Comparison of ENCODE assay signal across 8 cellular contexts in the genomic region with DNA sequence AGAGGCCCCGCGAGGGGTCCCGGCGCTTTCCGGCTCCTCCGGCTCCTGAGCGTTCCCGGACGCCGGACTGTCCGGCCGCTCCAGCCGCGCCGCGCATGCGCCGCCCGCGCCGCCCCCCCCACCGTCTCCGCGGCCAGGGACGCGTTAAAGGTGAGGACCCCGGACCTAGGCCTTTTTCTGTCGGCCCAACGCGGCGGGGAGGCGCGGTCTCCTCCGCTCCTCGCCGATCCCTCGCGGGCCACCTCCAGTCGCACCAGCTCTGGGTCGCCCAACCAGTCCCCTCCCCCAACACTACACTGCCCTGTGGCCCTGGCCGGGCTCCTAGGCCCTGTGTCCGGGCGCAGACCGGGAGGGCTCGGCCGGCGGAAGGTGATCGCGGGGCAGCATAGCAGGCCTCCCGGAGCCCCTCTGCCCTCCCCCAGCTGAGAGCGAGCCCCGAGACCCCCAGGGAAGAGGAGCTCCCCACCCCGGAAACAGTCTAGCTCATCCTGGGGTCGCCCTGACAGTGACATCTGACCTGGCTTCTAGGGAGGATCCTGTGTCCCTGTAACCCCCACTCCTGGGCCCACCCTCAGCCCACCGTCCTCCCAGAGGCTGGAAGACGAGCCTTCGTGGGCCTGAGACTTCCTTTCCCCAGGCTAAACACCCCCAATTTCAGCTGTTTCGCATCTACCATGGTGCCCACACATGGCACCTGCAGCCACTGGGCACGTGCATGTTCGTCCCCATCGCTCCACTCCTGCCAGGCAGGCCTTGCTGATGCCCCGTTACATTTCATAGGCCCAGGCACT. TPM values are rescaled to one million over a fixed set of nuclear protein-coding genes. Genes with fewer than 3 reads are reported as not detected.
DNase-seq lines count a peak whose midpoint lies in the region; ATAC-seq, FAIRE-seq and TF ChIP-seq lines count a peak whose summit lies in the region.

No MANE protein-coding gene starts in this region.

- peaks cover 3% of the 10 kb centered on the region for H3K36me3 ChIP-seq in cardiac muscle cell

- H3K4me1 ChIP-seq in cardiac muscle cell (ENCODE audit: low read depth): peaks cover 45% of the 10 kb centered on the region

- no peaks in the 10 kb centered on the region for H3K9me3 ChIP-seq in cardiac muscle cell (ENCODE audit: low read depth)

- no peak for FAIRE-seq in H54 (lab: Jason Lieb, UNC)

- H3K27ac Mint-ChIP-seq in activated naive CD8-positive, alpha-beta T cell treated with anti-CD3 and anti-CD28 coated beads for 36 hours: no peak overlapping the region

- DNase-seq in stimulated activated CD4-positive, alpha-beta T cell treated with anti-CD3 and anti-CD28 coated beads, Interleukin-15, amount 100 ng/mL, for 24 hours: peak; percentile 32
- DNase-seq in stimulated activated CD4-positive, alpha-beta T cell treated with anti-CD3 and anti-CD28 coated beads, Interleukin-2, amount 100 ng/mL, for 48 hours: no peak
- DNase-seq in H54 (ENCODE audit: insufficient read length, low spot score) (peak; percentile 93), LoVo (ENCODE audit: low spot score) (peak; percentile 81), cardiac muscle cell (ENCODE audit: low read depth in 1 of 2, low spot score in 1 of 2) (peak; percentile 79 to 91), omental fat pad (ENCODE audit: low spot score) (no peak), NCI-H345 treated with DMSO at 0.1 percent for 48 hours (lab: John Stamatoyannopoulos, UW; ENCODE audit: unreplicated experiment) (no peak)
- DNase-seq in activated naive CD8-positive, alpha-beta T cell treated with anti-CD3 and anti-CD28 coated beads for 36 hours: no peak

- peak overlapping the region; percentile 70 for H3K4me3 Mint-ChIP-seq in activated naive CD8-positive, alpha-beta T cell treated with anti-CD3 and anti-CD28 coated beads for 36 hours

- no peaks in the 10 kb centered on the region for H3K9me3 Mint-ChIP-seq in activated naive CD8-positive, alpha-beta T cell treated with anti-CD3 and anti-CD28 coated beads for 36 hours

- peak overlapping the region; percentile 88 for H3K27ac ChIP-seq in cardiac muscle cell

- ATAC-seq in omental fat pad (ENCODE audit: low FRiP score): peak; percentile 60

- TF ChIP-seq POLR2A in H54 (IDR thresholded peaks at IDR 0.05; ENCODE audit: low read depth, low read length): peak; percentile 55

- peaks cover 3% of the 10 kb centered on the region for H3K4me1 Mint-ChIP-seq in activated naive CD8-positive, alpha-beta T cell treated with anti-CD3 and anti-CD28 coated beads for 36 hours

- H3K36me3 Mint-ChIP-seq in activated naive CD8-positive, alpha-beta T cell treated with anti-CD3 and anti-CD28 coated beads for 36 hours: no peaks in the 10 kb centered on the region

- H3K4me3 ChIP-seq in cardiac muscle cell: peak overlapping the region; percentile 99

- TF ChIP-seq CTCF in cardiac muscle cell (IDR thresholded peaks at IDR 0.05; ENCODE audit: low read depth, low read length) (no peak), omental fat pad (IDR thresholded peaks at IDR 0.05) (no peak)

- peaks cover 65% of the 10 kb centered on the region for H3K27me3 Mint-ChIP-seq in activated naive CD8-positive, alpha-beta T cell treated with anti-CD3 and anti-CD28 coated beads for 36 hours

- H3K27me3 ChIP-seq in cardiac muscle cell: no peaks in the 10 kb centered on the region

RNA-seq across cellular contexts. Expression of a gene that starts 14.7 kb away (rescaled TPM):
- total RNA-seq in activated naive CD8-positive, alpha-beta T cell treated with anti-CD3 and anti-CD28 coated beads for 36 hours: 1 to 10 TPM in 1 of 2 experiments, under 1 TPM in 1; 0.74 to 1.2 TPM
- total RNA-seq in cardiac muscle cell (105 and 121 TPM in 2 replicates), omental fat pad (10 to 100 TPM; 30.1 to 98.0 (median 38.0) TPM)
- 83.7 and 106 TPM in 2 replicates for polyA plus RNA-seq in cardiac muscle cell

RNA-seq across cellular contexts. Expression of a gene that starts 47.3 kb away (rescaled TPM):
- total RNA-seq in activated naive CD8-positive, alpha-beta T cell treated with anti-CD3 and anti-CD28 coated beads for 36 hours: not detected
- total RNA-seq in cardiac muscle cell (not detected in 2 replicates), omental fat pad (under 1 TPM in 1 of 4 donors, not detected in 3; 0.69 TPM)
- 0.22 and 1.1 TPM in 2 replicates for polyA plus RNA-seq in cardiac muscle cell

RNA-seq across cellular contexts. Expression of a gene that starts 59.1 kb away (rescaled TPM):
- total RNA-seq in activated naive CD8-positive, alpha-beta T cell treated with anti-CD3 and anti-CD28 coated beads for 36 hours: not detected
- 0.63 TPM in 1 of 2 replicates, not detected in the other for total RNA-seq in cardiac muscle cell
- polyA plus RNA-seq in cardiac muscle cell: 0.76 TPM in 1 of 2 replicates, not detected in the other
- total RNA-seq in omental fat pad: not detected

Comparison
In these comparisons a context has a peak if more than half of its experiments do, and no peak if none do; other contexts are left out.
1. DNase-seq: peak in stimulated activated CD4-positive, alpha-beta T cell treated with anti-CD3 and anti-CD28 coated beads, Interleukin-15, amount 100 ng/mL, for 24 hours (single experiment), H54 (single experiment), LoVo (single experiment) and cardiac muscle cell (2 of 2); none in stimulated activated CD4-positive, alpha-beta T cell treated with anti-CD3 and anti-CD28 coated beads, Interleukin-2, amount 100 ng/mL, for 48 hours (0 of 2), activated naive CD8-positive, alpha-beta T cell treated with anti-CD3 and anti-CD28 coated beads for 36 hours (single experiment), omental fat pad (single experiment) and NCI-H345 treated with DMSO at 0.1 percent for 48 hours (single experiment).
2. RNA of a gene that starts 14.7 kb away (total RNA-seq): 105 to 121 TPM in cardiac muscle cell and 30.1 to 98.0 TPM in omental fat pad; 0.74 to 1.2 TPM in activated naive CD8-positive, alpha-beta T cell treated with anti-CD3 and anti-CD28 coated beads for 36 hours; every median in the first group is over 10 times any median in the second.